ENCODE assay signal across 8 cellular contexts in genomic region chr11:46277313-46277622, GRCh38. TPM values are rescaled to one million over a fixed set of nuclear protein-coding genes. Genes with fewer than 3 reads are reported as not detected.
DNase-seq lines count a peak whose midpoint lies in the region; ATAC-seq and TF ChIP-seq lines count a peak whose summit lies in the region.

No MANE protein-coding gene starts in this region.

- intact Hi-C loops in breast epithelium (cut with DNase I; ENCODE audit: low total_unique reads): no loop called here
- intact Hi-C loops in mucosa of descending colon (cut with DNase I, micrococcal nuclease): no loop called here

- no peaks in the 10 kb centered on the region for H3K9me3 Mint-ChIP-seq in HFFc6

- peak overlapping the region; percentile 64 for H3K27ac Mint-ChIP-seq in HFFc6

- H3K4me3 ChIP-seq in AG09309 (ENCODE audit: control insufficient read depth, low read depth, low read length): peak overlapping the region; percentile 89
- H3K4me3 ChIP-seq in breast epithelium: peak overlapping the region; percentile 67 to 80 (median 71)
- H3K4me3 ChIP-seq in mucosa of descending colon: peak overlapping the region; percentile 55

- ATAC-seq in mucosa of descending colon (no peak), GM18868 (IDR thresholded peaks at IDR 0.05; ENCODE audit: unreplicated experiment) (no peak), HG03196 (IDR thresholded peaks at IDR 0.05; ENCODE audit: unreplicated experiment) (no peak), HG02852 (IDR thresholded peaks at IDR 0.05; ENCODE audit: unreplicated experiment) (no peak)

- no peak for TF ChIP-seq POLR2A in breast epithelium (IDR thresholded peaks at IDR 0.05)

- H3K27ac ChIP-seq in breast epithelium: no peak overlapping the region

- no peak for DNase-seq in AG09309 (ENCODE audit: low read depth)
- peak; percentile 47 for DNase-seq in HFFc6
- DNase-seq in breast epithelium (ENCODE audit: low spot score in 2 of 2): peak in 1 of 2 donors; percentile 48
- DNase-seq in mucosa of descending colon: no peak
- no peak for DNase-seq in HK-2 (ENCODE audit: unreplicated experiment)

- peaks cover 19% of the 10 kb centered on the region for H3K36me3 Mint-ChIP-seq in HFFc6 (ENCODE audit: low read depth)

- no peaks in the 10 kb centered on the region for H3K9me3 ChIP-seq in breast epithelium
- no peaks in the 10 kb centered on the region for H3K9me3 ChIP-seq in mucosa of descending colon

- peaks cover 75% of the 10 kb centered on the region for H3K4me1 Mint-ChIP-seq in HFFc6 (ENCODE audit: low read depth)

- H3K4me3 Mint-ChIP-seq in HFFc6: peak overlapping the region; percentile 90

- TF ChIP-seq CTCF in AG09309 (IDR thresholded peaks at IDR 0.05; ENCODE audit: control insufficient read depth, insufficient read depth, low read depth, low read length, missing control alignments) (no peak), HFFc6 (IDR thresholded peaks at IDR 0.05) (no peak), breast epithelium (IDR thresholded peaks at IDR 0.05) (no peak), mucosa of descending colon (IDR thresholded peaks at IDR 0.05) (no peak)

- no peaks in the 10 kb centered on the region for H3K27me3 ChIP-seq in breast epithelium

- peaks cover 2% of the 10 kb centered on the region; the same call in 1 of the 2 replicates for H3K27me3 Mint-ChIP-seq in HFFc6 (ENCODE audit: insufficient read depth)

- H3K36me3 ChIP-seq in breast epithelium (no peaks in the 10 kb centered on the region), mucosa of descending colon (ENCODE audit: low read depth) (no peaks in the 10 kb centered on the region)

- H3K4me1 ChIP-seq in breast epithelium: peaks cover 7 to 13% of the 10 kb centered on the region in 2 donors
- H3K4me1 ChIP-seq in mucosa of descending colon (ENCODE audit: low read depth): peaks cover 61% of the 10 kb centered on the region

RNA-seq across cellular contexts. Expression of gene CREB3L1, which starts 0.2 kb away (rescaled TPM):
- 100 to 1,000 TPM; 282 to 328 (median 310) TPM for total RNA-seq in HFFc6 (2021; fragmentation: NEBNext Ultra II Directional; extraction: Animal tissue kit (Norgen Biotek cat#: 25700))
- total RNA-seq in breast epithelium: 1 to 10 TPM; 1.6 to 5.1 (median 2.0) TPM
- total RNA-seq in mucosa of descending colon: 100 to 1,000 TPM in 2 of 3 donors, 10 to 100 TPM in 1; 52.7 to 140 (median 108) TPM

Comparison
In these comparisons a context has a peak if more than half of its experiments do, and no peak if none do; other contexts are left out.
1. RNA of gene CREB3L1, which starts 0.2 kb away (total RNA-seq): 282 to 328 TPM in HFFc6 and 52.7 to 140 TPM in mucosa of descending colon; 1.6 to 5.1 TPM in breast epithelium; every median in the first group is over 4 times any median in the second.
2. Peak in every context shown above with its lines, with median percentiles within 50 percentile points of each other: H3K4me3 ChIP-seq.